Comparison of ENCODE assay signal across 19 cellular contexts in genomic region chr3:59116138-59116537, GRCh38.
DNase-seq lines count a peak whose midpoint lies in the region; ATAC-seq and TF ChIP-seq lines count a peak whose summit lies in the region.
"Had no signal": no experiment of that assay in that cellular context is flagged by ENCODE, and none has a peak within 500 bp of the region (broad histone marks: within the 10 kb centered on the region; RNA-seq: fewer than 3 reads in every experiment).

No MANE protein-coding gene starts in this region.

- no peak overlapping the region for H3K4ac ChIP-seq in mesenchymal stem cell (ENCODE audit: low read depth in 1 of 2, low read length in 2 of 2)

- peak; percentile 33 for ATAC-seq in GM19035 (IDR thresholded peaks at IDR 0.05; ENCODE audit: unreplicated experiment)
- no peak for ATAC-seq in activated CD4-positive, CD25-positive, alpha-beta regulatory T cell treated with anti-CD3 and anti-CD28 coated beads, Interleukin-2, amount 50 U/mL, for 24 hours
- ATAC-seq: right cardiac atrium, upper lobe of right lung had no signal

- H4K20me1 ChIP-seq in SK-N-SH (ENCODE audit: insufficient read depth) = no peaks in the 10 kb centered on the region

- no peak overlapping the region for H4K8ac ChIP-seq in mesenchymal stem cell (ENCODE audit: low read length)

- H3K36me3 ChIP-seq in SK-N-SH (replicated peaks in 1 of 2; ENCODE audit: control insufficient read depth in 1 of 2, insufficient read depth in 2 of 2, low read length in 1 of 2) (no peaks in the 10 kb centered on the region), mesenchymal stem cell (ENCODE audit: control insufficient read depth in 1 of 2, insufficient read depth in 2 of 2, low read depth in 1 of 2, low read length in 2 of 2) (no peaks in the 10 kb centered on the region)
- H3K36me3 ChIP-seq: neutrophil, stomach, upper lobe of right lung had no signal

- CTCF ChIA-PET in SK-N-SH (lab: Yijun Ruan, JAX) = interaction anchor here (0.9 to 1.3 kb wide), 4 partner anchors 11 to 742 kb away, joined by 3 to 5 read pairs (median 3); partner anchors contain the start of gene KCTD6
- CTCF ChIA-PET in activated CD4-positive, alpha-beta memory T cell treated with anti-CD3 and anti-CD28 coated beads, Interleukin-2, amount 10 ng/mL, durations not matched to agents 7 days and 5 days (lab: Charles Lee) = no interaction called here

- no peak overlapping the region for H3K4me3 Mint-ChIP-seq in activated CD4-positive, alpha-beta memory T cell treated with anti-CD3 and anti-CD28 coated beads, Interleukin-2, amount 10 ng/mL, durations not matched to agents 7 days and 5 days
- H3K4me3 Mint-ChIP-seq: mesothelial cell of epicardium had no signal

- H2AFZ ChIP-seq in SK-N-SH (ENCODE audit: low read depth) = peak overlapping the region; percentile 47
- no peak overlapping the region for H2AFZ ChIP-seq in mesenchymal stem cell (ENCODE audit: low read depth, low read length)

- peaks cover 2% of the 10 kb centered on the region for H3K4me1 Mint-ChIP-seq in activated CD4-positive, alpha-beta memory T cell treated with anti-CD3 and anti-CD28 coated beads, Interleukin-2, amount 10 ng/mL, durations not matched to agents 7 days and 5 days
- H3K4me1 Mint-ChIP-seq: mesothelial cell of epicardium had no signal

- H3K23ac ChIP-seq in mesenchymal stem cell (ENCODE audit: low read length in 2 of 2) = no peak overlapping the region

- H2BK120ac ChIP-seq in mesenchymal stem cell (ENCODE audit: low read depth, low read length) = no peak overlapping the region

- no peak overlapping the region for H4K91ac ChIP-seq in mesenchymal stem cell (ENCODE audit: low read length)

- peak overlapping the region; percentile 53 for H3K4me2 ChIP-seq in SK-N-SH
- no peak overlapping the region for H3K4me2 ChIP-seq in mesenchymal stem cell (ENCODE audit: low read length, poor library complexity, severe bottlenecking)

- H3K27me3 ChIP-seq in SK-N-SH (ENCODE audit: insufficient read depth) = no peaks in the 10 kb centered on the region
- H3K27me3 ChIP-seq in mesenchymal stem cell (ENCODE audit: control insufficient read depth in 1 of 2, insufficient read depth in 1 of 2, low read length in 2 of 2) = no peaks in the 10 kb centered on the region
- H3K27me3 ChIP-seq: neutrophil, stomach, upper lobe of right lung had no signal

- WGBS in SK-N-SH (ENCODE audit: low lambda C conversion rate) = 42% methylated on average over 5 of the region's 5 CpGs
- 50% methylated on average over 3 of the region's 5 CpGs for WGBS in mesenchymal stem cell

- H3K27ac ChIP-seq in SK-N-SH (ENCODE audit: low read depth in 2 of 2, low read length in 1 of 2) (no peak overlapping the region; a peak in 1 of 4 replicates), mesenchymal stem cell (ENCODE audit: low read length, poor library complexity, severe bottlenecking) (no peak overlapping the region)
- H3K27ac ChIP-seq: neutrophil, stomach, upper lobe of right lung had no signal

- H2BK5ac ChIP-seq in mesenchymal stem cell (ENCODE audit: low read depth, low read length, poor library complexity, severe bottlenecking) = no peak overlapping the region

- H2BK12ac ChIP-seq in mesenchymal stem cell (ENCODE audit: low read length in 2 of 2) = no peak overlapping the region

- no peaks in the 10 kb centered on the region for H3K79me2 ChIP-seq in SK-N-SH (ENCODE audit: insufficient read depth)

- no peak for TF ChIP-seq CTCF in AG10803 (conservative IDR thresholded peaks at IDR 0.05; ENCODE audit: low read length)
- no peak for TF ChIP-seq CTCF in SK-N-SH (IDR thresholded peaks at IDR 0.05)

- no peak overlapping the region for H2BK15ac ChIP-seq in mesenchymal stem cell (ENCODE audit: low read depth, poor library complexity, severe bottlenecking)

- H3K4me1 ChIP-seq in SK-N-SH (ENCODE audit: control insufficient read depth in 1 of 2, insufficient read depth in 2 of 2, low read depth in 1 of 2, low read length in 1 of 2) (peaks cover 0 to 3% of the 10 kb centered on the region in 2 experiments; a peak in 1 of 4 replicates), mesenchymal stem cell (ENCODE audit: control insufficient read depth, insufficient read depth, low read depth, low read length) (no peaks in the 10 kb centered on the region)
- H3K4me1 ChIP-seq: stomach, upper lobe of right lung had no signal

- no peak overlapping the region for H3K27ac Mint-ChIP-seq in activated CD4-positive, alpha-beta memory T cell treated with anti-CD3 and anti-CD28 coated beads, Interleukin-2, amount 10 ng/mL, durations not matched to agents 7 days and 5 days
- H3K27ac Mint-ChIP-seq: mesothelial cell of epicardium had no signal

- H3K9me3 ChIP-seq in SK-N-SH = no peaks in the 10 kb centered on the region
- H3K9me3 ChIP-seq in mesenchymal stem cell (ENCODE audit: control insufficient read depth, low read length) = no peaks in the 10 kb centered on the region
- H3K9me3 ChIP-seq: neutrophil, stomach, upper lobe of right lung had no signal

- H3K14ac ChIP-seq in mesenchymal stem cell (ENCODE audit: low read length in 2 of 2) = no peak overlapping the region

- H3K79me1 ChIP-seq in mesenchymal stem cell (replicated peaks; ENCODE audit: low read length, poor library complexity, severe bottlenecking) = no peaks in the 10 kb centered on the region

- H3K9ac ChIP-seq in SK-N-SH = no peak overlapping the region
- peak overlapping the region; percentile 67 for H3K9ac ChIP-seq in mesenchymal stem cell (ENCODE audit: low read length)

- POLR2A ChIA-PET in SK-N-SH (lab: Yijun Ruan, JAX) = no interaction called here
- POLR2A ChIA-PET in activated CD4-positive, alpha-beta memory T cell treated with anti-CD3 and anti-CD28 coated beads, Interleukin-2, amount 10 ng/mL, durations not matched to agents 7 days and 5 days (lab: Charles Lee) = no interaction called here

- no peak for DNase-seq in AG10803 (ENCODE audit: low read depth)
- DNase-seq in SK-N-SH = no peak
- no peak for DNase-seq in mesenchymal stem cell
- DNase-seq in NOMO-1 treated with dmso at 0.1 percent for 144 hours (lab: John Stamatoyannopoulos, UW; ENCODE audit: unreplicated experiment) = no peak
- DNase-seq in activated CD4-positive, alpha-beta memory T cell treated with anti-CD3 and anti-CD28 coated beads, Interleukin-2, amount 10 ng/mL, durations not matched to agents 7 days and 5 days = no peak
- no peak for DNase-seq in SIG-M5 treated with dmso at 0.1 percent for 504 hours (lab: John Stamatoyannopoulos, UW; ENCODE audit: unreplicated experiment)
- DNase-seq: activated naive CD4-positive, alpha-beta T cell treated with Interleukin-2 at 50 U/mL for 16 hours; anterior cingulate cortex; effector CD4-positive, alpha-beta T cell; islet precursor cell; NCI-H226; right cardiac atrium; stimulated activated CD4-positive, alpha-beta T cell treated with anti-CD3 and anti-CD28 coated beads, Interleukin-1b, Interleukin-23, amount 100 ng/mL, for 48 hours; stomach; upper lobe of right lung had no signal

- H3K36me3 Mint-ChIP-seq in activated CD4-positive, alpha-beta memory T cell treated with anti-CD3 and anti-CD28 coated beads, Interleukin-2, amount 10 ng/mL, durations not matched to agents 7 days and 5 days (ENCODE audit: low read depth) = no peaks in the 10 kb centered on the region
- H3K36me3 Mint-ChIP-seq: mesothelial cell of epicardium had no signal

- no peak overlapping the region for H2AK5ac ChIP-seq in mesenchymal stem cell (ENCODE audit: low read length, severe bottlenecking)

- H3F3A ChIP-seq in SK-N-SH (replicated peaks; ENCODE audit: insufficient read depth) = no peaks in the 10 kb centered on the region

- no peak overlapping the region for H3K18ac ChIP-seq in mesenchymal stem cell (ENCODE audit: low read depth in 1 of 2, low read length in 2 of 2)

- TF ChIP-seq RAD21 in SK-N-SH (IDR thresholded peaks at IDR 0.05; ENCODE audit: low read length) = no peak

- H3K9me2 ChIP-seq in SK-N-SH = no peaks in the 10 kb centered on the region

- peaks cover 5% of the 10 kb centered on the region for H3K27me3 Mint-ChIP-seq in activated CD4-positive, alpha-beta memory T cell treated with anti-CD3 and anti-CD28 coated beads, Interleukin-2, amount 10 ng/mL, durations not matched to agents 7 days and 5 days

- TF ChIP-seq EP300 in SK-N-SH (IDR thresholded peaks at IDR 0.05; ENCODE audit: borderline replicate concordance in 1 of 2, low read depth in 1 of 2, low read length in 1 of 2) = no peak

- H3K4me3 ChIP-seq in AG10803 (ENCODE audit: low read length) (peak overlapping the region; percentile 37), SK-N-SH (ENCODE audit: low read depth in 2 of 2, low read length in 1 of 2) (no peak overlapping the region), mesenchymal stem cell (ENCODE audit: insufficient read depth in 1 of 2, low read depth in 1 of 2, low read length in 2 of 2) (peak overlapping the region in 1 of 2 experiments; percentile 67)
- H3K4me3 ChIP-seq: stomach, upper lobe of right lung had no signal

- no peaks in the 10 kb centered on the region for H3K9me3 Mint-ChIP-seq in activated CD4-positive, alpha-beta memory T cell treated with anti-CD3 and anti-CD28 coated beads, Interleukin-2, amount 10 ng/mL, durations not matched to agents 7 days and 5 days
- H3K9me3 Mint-ChIP-seq: mesothelial cell of epicardium had no signal

TF ChIP-seq in SK-N-SH, 30 proteins besides CTCF, POLR2A, EP300 and RAD21:
- TF ChIP-seq EZH2phosphoT487 (IDR thresholded peaks at IDR 0.05; ENCODE audit: borderline replicate concordance, low read depth) = no peak
- no peak for TF ChIP-seq MXI1 (IDR thresholded peaks at IDR 0.05; ENCODE audit: low read depth, low read length)
- TF ChIP-seq, protein P1, sequence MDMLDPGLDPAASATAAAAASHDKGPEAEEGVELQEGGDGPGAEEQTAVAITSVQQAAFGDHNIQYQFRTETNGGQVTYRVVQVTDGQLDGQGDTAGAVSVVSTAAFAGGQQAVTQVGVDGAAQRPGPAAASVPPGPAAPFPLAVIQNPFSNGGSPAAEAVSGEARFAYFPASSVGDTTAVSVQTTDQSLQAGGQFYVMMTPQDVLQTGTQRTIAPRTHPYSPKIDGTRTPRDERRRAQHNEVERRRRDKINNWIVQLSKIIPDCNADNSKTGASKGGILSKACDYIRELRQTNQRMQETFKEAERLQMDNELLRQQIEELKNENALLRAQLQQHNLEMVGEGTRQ (IDR thresholded peaks at IDR 0.05; ENCODE audit: borderline replicate concordance, low read depth, low read length) = no peak
- no peak for TF ChIP-seq MEF2A (IDR thresholded peaks at IDR 0.05; ENCODE audit: borderline replicate concordance, low read depth)
- TF ChIP-seq TEAD4 (IDR thresholded peaks at IDR 0.05; ENCODE audit: borderline replicate concordance, insufficient read depth) = no peak
- no peak for TF ChIP-seq NRF1 (IDR thresholded peaks at IDR 0.05; ENCODE audit: low read depth, low read length)
- TF ChIP-seq GATA2 (CRISPR knock-in tag; IDR thresholded peaks at IDR 0.05) = no peak
- TF ChIP-seq FOXJ3 (CRISPR knock-in tag; IDR thresholded peaks at IDR 0.05) = no peak
- TF ChIP-seq, protein P2, sequence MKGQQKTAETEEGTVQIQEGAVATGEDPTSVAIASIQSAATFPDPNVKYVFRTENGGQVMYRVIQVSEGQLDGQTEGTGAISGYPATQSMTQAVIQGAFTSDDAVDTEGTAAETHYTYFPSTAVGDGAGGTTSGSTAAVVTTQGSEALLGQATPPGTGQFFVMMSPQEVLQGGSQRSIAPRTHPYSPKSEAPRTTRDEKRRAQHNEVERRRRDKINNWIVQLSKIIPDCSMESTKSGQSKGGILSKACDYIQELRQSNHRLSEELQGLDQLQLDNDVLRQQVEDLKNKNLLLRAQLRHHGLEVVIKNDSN (IDR thresholded peaks at IDR 0.05; ENCODE audit: borderline replicate concordance, low read depth) = no peak
